26 cellular contexts compared by ENCODE assay signal in the genomic region with DNA sequence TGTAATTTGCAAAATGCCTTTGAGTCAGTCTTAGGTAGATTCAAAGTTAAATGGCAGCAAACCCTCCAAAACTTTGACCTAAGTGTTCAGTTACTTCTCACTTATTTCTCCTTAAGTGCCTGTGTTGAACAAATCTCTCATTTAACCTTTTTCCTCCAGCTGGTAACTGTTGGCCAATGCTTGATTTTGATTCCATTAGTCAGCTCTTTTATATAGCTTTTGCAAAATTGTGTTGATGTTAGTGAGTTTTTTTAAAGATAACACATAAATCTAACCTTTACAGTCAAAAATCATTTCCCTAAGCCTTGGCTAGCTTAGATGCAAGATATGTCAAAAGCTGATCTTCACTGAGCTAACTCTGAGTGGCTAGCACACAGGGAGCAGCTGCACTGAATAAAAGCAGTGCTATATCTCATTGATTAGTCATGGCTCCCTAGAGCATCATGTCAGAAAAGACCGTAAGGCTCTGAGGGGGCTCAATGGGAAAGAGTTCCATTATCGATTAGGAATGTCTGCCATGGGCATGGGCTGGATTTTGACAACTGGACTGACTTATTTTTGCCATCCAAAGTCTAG.
"Had no signal": no experiment of that assay in that cellular context is flagged by ENCODE, and none has a peak within 500 bp of the region (broad histone marks: within the 10 kb centered on the region; RNA-seq: fewer than 3 reads in every experiment).

No MANE protein-coding gene starts in this region.

- H3K36me3 ChIP-seq: esophagus squamous epithelium, left lung, prostate gland had no signal

- H3K27ac ChIP-seq: coronary artery, esophagus squamous epithelium, left lung, prostate gland, right atrium auricular region, thyroid gland had no signal

- H3K4me1 Mint-ChIP-seq: activated naive CD8-positive, alpha-beta T cell treated with anti-CD3 and anti-CD28 coated beads, Interleukin-2, amount 10 ng/mL, durations not matched to agents 7 days and 5 days; mesothelial cell of epicardium; natural killer cell had no signal

- H3K4me1 ChIP-seq: esophagus squamous epithelium, left lung, prostate gland, right atrium auricular region, thyroid gland had no signal

- DNase-seq: activated CD8-positive, alpha-beta memory T cell treated with anti-CD3 and anti-CD28 coated beads for 24 hours; activated CD8-positive, alpha-beta memory T cell treated with anti-CD3 and anti-CD28 coated beads, Interleukin-2, amount 50 U/mL, for 4 hours; activated effector memory CD4-positive, alpha-beta T cell treated with Interleukin-2 at 50 U/mL for 16 hours; activated naive CD4-positive, alpha-beta T cell treated with anti-CD3 and anti-CD28 coated beads for 36 hours; activated naive CD8-positive, alpha-beta T cell treated with anti-CD3 and anti-CD28 coated beads, Interleukin-2, amount 10 ng/mL, durations not matched to agents 7 days and 5 days; activated T-cell treated with anti-CD3 and anti-CD28 coated beads, Interleukin-2, amount 50 U/mL, for 48 hours; amygdala; cerebellar nuclear complex; esophagus squamous epithelium; foreskin melanocyte; hippocampal formation; kidney glomerular epithelial cell; left lung; natural killer cell; stimulated activated CD4-positive, alpha-beta T cell treated with anti-CD3 and anti-CD28 coated beads, Interleukin-12 subunit alpha, Interleukin-12 subunit beta, amount 100 ng/mL, for 4 hours; stimulated activated CD4-positive, alpha-beta T cell treated with anti-CD3 and anti-CD28 coated beads, Interleukin-4, amount 100 ng/mL, for 4 hours; substantia nigra; T1000; thyroid gland had no signal

- H3K27ac Mint-ChIP-seq: activated naive CD4-positive, alpha-beta T cell treated with anti-CD3 and anti-CD28 coated beads for 36 hours; activated naive CD8-positive, alpha-beta T cell treated with anti-CD3 and anti-CD28 coated beads, Interleukin-2, amount 10 ng/mL, durations not matched to agents 7 days and 5 days; mesothelial cell of epicardium; natural killer cell; stimulated activated naive CD8-positive, alpha-beta T cell treated with anti-CD3 and anti-CD28 coated beads, Interleukin-15, Interleukin-2, amounts not matched to agents 100 ng/mL and 50 ng/mL, for 24 hours; T-helper 1 cell treated with Interleukin-12 subunit alpha and Interleukin-12 subunit beta and Interleukin-4 antibody, amounts not matched to agents 30 μg/mL and 1 μg/mL, for 36 hours; WTC11 had no signal

- H3K4me3 Mint-ChIP-seq: activated naive CD4-positive, alpha-beta T cell treated with anti-CD3 and anti-CD28 coated beads for 36 hours; activated naive CD8-positive, alpha-beta T cell treated with anti-CD3 and anti-CD28 coated beads, Interleukin-2, amount 10 ng/mL, durations not matched to agents 7 days and 5 days; mesothelial cell of epicardium; natural killer cell; stimulated activated naive CD8-positive, alpha-beta T cell treated with anti-CD3 and anti-CD28 coated beads, Interleukin-15, Interleukin-2, amounts not matched to agents 100 ng/mL and 50 ng/mL, for 24 hours; T-helper 1 cell treated with Interleukin-12 subunit alpha and Interleukin-12 subunit beta and Interleukin-4 antibody, amounts not matched to agents 30 μg/mL and 1 μg/mL, for 36 hours; WTC11 had no signal

- ATAC-seq: left lung, natural killer cell, WTC11 had no signal

- H3K9me3 ChIP-seq: esophagus squamous epithelium, prostate gland, right atrium auricular region, thyroid gland had no signal

- H3K27me3 Mint-ChIP-seq: activated naive CD8-positive, alpha-beta T cell treated with anti-CD3 and anti-CD28 coated beads, Interleukin-2, amount 10 ng/mL, durations not matched to agents 7 days and 5 days; stimulated activated naive CD8-positive, alpha-beta T cell treated with anti-CD3 and anti-CD28 coated beads, Interleukin-15, Interleukin-2, amounts not matched to agents 100 ng/mL and 50 ng/mL, for 24 hours had no signal

- H3K9me3 Mint-ChIP-seq: mesothelial cell of epicardium; stimulated activated naive CD8-positive, alpha-beta T cell treated with anti-CD3 and anti-CD28 coated beads, Interleukin-15, Interleukin-2, amounts not matched to agents 100 ng/mL and 50 ng/mL, for 24 hours had no signal

- H3K27me3 ChIP-seq: esophagus squamous epithelium, left lung, right atrium auricular region, thyroid gland had no signal

- H3K4me3 ChIP-seq: coronary artery, esophagus squamous epithelium, left lung, prostate gland, right atrium auricular region, thyroid gland had no signal

- H3K36me3 Mint-ChIP-seq: activated naive CD8-positive, alpha-beta T cell treated with anti-CD3 and anti-CD28 coated beads, Interleukin-2, amount 10 ng/mL, durations not matched to agents 7 days and 5 days; WTC11 had no signal
